Comparison of ENCODE assay signal across 24 cellular contexts in the genomic region with DNA sequence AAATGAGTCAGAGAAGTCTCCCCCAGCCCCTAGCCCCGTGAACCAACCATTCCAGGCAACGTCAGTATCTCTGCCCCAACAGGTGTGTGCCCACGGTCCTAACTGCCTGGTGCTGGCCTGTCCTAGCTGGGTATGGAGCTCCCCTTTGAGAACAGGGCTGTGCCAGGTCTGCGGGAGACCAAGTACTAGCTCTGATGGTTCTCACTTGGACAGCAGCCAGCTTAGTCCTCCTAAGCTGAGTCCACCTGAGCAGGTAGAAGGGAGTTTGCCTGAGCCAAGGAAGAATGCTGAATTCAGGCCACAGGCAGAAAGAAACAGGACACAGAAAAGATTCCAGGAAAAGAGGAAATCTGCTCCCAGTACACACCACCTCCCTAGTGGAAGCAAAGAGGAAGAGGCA.
"Had no signal": no experiment of that assay in that cellular context is flagged by ENCODE, and none has a peak within 500 bp of the region (broad histone marks: within the 10 kb centered on the region; RNA-seq: fewer than 3 reads in every experiment).

No MANE protein-coding gene starts in this region.

- H3K27ac Mint-ChIP-seq: activated CD4-positive, alpha-beta memory T cell treated with anti-CD3 and anti-CD28 coated beads for 36 hours; activated CD4-positive, alpha-beta T cell treated with anti-CD3 and anti-CD28 coated beads, Interleukin-2, amount 10 ng/mL, durations not matched to agents 7 days and 5 days; activated naive CD4-positive, alpha-beta T cell treated with anti-CD3 and anti-CD28 coated beads for 36 hours; activated naive CD8-positive, alpha-beta T cell; brain; IgD-negative memory B cell had no signal

- DNase-seq: activated CD4-positive, alpha-beta memory T cell treated with anti-CD3 and anti-CD28 coated beads for 36 hours; activated CD4-positive, alpha-beta T cell treated with anti-CD3 and anti-CD28 coated beads, Interleukin-2, amount 10 ng/mL, durations not matched to agents 7 days and 5 days; activated CD4-positive, CD25-positive, alpha-beta regulatory T cell; activated CD8-positive, alpha-beta memory T cell treated with anti-CD3 and anti-CD28 coated beads for 24 hours; activated effector memory CD4-positive, alpha-beta T cell treated with anti-CD3 and anti-CD28 coated beads, Interleukin-2, amount 50 U/mL, for 16 hours; activated naive CD4-positive, alpha-beta T cell treated with anti-CD3 and anti-CD28 coated beads for 36 hours; activated T-cell treated with anti-CD3 and anti-CD28 coated beads, Interleukin-2, amount 50 U/mL, for 4 hours; amygdala; cerebellar nuclear complex; NCI-H1092; NCI-H1417; NCI-H1694; NCI-H2029; NCI-H2107; NCI-H526 treated with DMSO at 0.1 percent for 48 hours; NCI-H82; SIG-M5; T-helper 2 cell; T1000 had no signal

- H3K27me3 Mint-ChIP-seq: activated CD4-positive, alpha-beta memory T cell treated with anti-CD3 and anti-CD28 coated beads for 36 hours; activated CD4-positive, alpha-beta T cell treated with anti-CD3 and anti-CD28 coated beads, Interleukin-2, amount 10 ng/mL, durations not matched to agents 7 days and 5 days; activated naive CD8-positive, alpha-beta T cell; brain; IgD-negative memory B cell had no signal

- ATAC-seq: activated T-cell treated with anti-CD3 and anti-CD28 coated beads, Interleukin-2, amount 50 U/mL, for 4 hours had no signal

- H3K4me1 Mint-ChIP-seq: activated CD4-positive, alpha-beta T cell treated with anti-CD3 and anti-CD28 coated beads, Interleukin-2, amount 10 ng/mL, durations not matched to agents 7 days and 5 days; brain; IgD-negative memory B cell had no signal

- H3K27ac ChIP-seq: KMS-11, VCaP had no signal

- H3K9me3 Mint-ChIP-seq: activated CD4-positive, alpha-beta memory T cell treated with anti-CD3 and anti-CD28 coated beads for 36 hours; activated CD4-positive, alpha-beta T cell treated with anti-CD3 and anti-CD28 coated beads, Interleukin-2, amount 10 ng/mL, durations not matched to agents 7 days and 5 days; activated naive CD4-positive, alpha-beta T cell treated with anti-CD3 and anti-CD28 coated beads for 36 hours; activated T-cell treated with anti-CD3 and anti-CD28 coated beads, Interleukin-2, amount 50 U/mL, for 4 hours; brain; IgD-negative memory B cell had no signal

- H3K4me3 Mint-ChIP-seq: activated CD4-positive, alpha-beta memory T cell treated with anti-CD3 and anti-CD28 coated beads for 36 hours; activated CD4-positive, alpha-beta T cell treated with anti-CD3 and anti-CD28 coated beads, Interleukin-2, amount 10 ng/mL, durations not matched to agents 7 days and 5 days; activated naive CD4-positive, alpha-beta T cell treated with anti-CD3 and anti-CD28 coated beads for 36 hours; activated naive CD8-positive, alpha-beta T cell; activated T-cell treated with anti-CD3 and anti-CD28 coated beads, Interleukin-2, amount 50 U/mL, for 4 hours; brain; IgD-negative memory B cell had no signal
